In the genomic region with DNA sequence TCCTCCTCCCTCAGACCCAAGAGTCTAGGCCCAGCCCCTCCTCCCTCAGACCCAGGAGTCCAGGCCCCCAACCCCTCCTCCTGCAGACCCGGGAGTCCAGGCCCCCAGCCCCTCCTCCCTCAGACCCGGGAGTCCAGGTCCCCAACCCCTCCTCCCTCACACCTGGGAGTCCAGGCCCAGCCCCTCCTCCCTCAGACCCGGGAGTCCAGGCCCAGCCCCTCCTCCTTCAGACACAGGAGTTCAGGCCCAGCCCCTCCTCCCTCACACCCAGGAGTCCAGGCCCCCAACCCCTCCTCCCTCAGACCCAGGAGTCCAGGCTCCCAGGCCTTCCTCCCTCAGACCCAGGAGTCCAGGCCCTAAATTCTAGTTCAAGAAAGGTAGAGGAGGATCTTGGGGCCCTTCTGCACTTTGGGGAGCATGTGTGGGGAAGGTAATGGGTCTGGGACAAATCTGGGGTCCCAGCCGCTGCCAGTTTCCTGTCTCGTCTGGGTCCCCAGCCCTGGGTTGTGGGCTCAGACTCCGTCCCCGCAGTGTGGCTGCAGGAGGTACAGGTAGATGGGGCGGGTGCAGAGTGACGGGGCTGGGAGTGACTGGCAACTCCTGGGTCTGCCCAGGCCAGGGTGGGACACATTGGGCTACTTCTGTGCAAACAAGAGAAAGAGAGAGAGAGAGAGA, we compare ENCODE assay signal across 2 cellular contexts.
TF ChIP-seq lines count a peak whose summit lies in the region.

No MANE protein-coding gene starts in this region.

TF ChIP-seq in SK-N-SH, 30 proteins besides CTCF, POLR2A, EP300 and RAD21:
- TF ChIP-seq FOXM1 (IDR thresholded peaks at IDR 0.05; ENCODE audit: low read depth) (no peak), YY1 (IDR thresholded peaks at IDR 0.05; ENCODE audit: low read depth) (no peak), GABPA (IDR thresholded peaks at IDR 0.05; ENCODE audit: low read depth) (no peak), ELF1 (IDR thresholded peaks at IDR 0.05) (no peak), SIN3A (IDR thresholded peaks at IDR 0.05; ENCODE audit: borderline replicate concordance, low read depth, low read length) (no peak), RCOR1 (IDR thresholded peaks at IDR 0.05; ENCODE audit: low read length) (no peak), GATA2 (CRISPR knock-in tag; IDR thresholded peaks at IDR 0.05) (no peak), RFX5 (IDR thresholded peaks at IDR 0.05; ENCODE audit: low read length) (no peak), JUND (IDR thresholded peaks at IDR 0.05) (no peak), MXI1 (IDR thresholded peaks at IDR 0.05; ENCODE audit: low read depth, low read length) (no peak), NFIC (IDR thresholded peaks at IDR 0.05; ENCODE audit: borderline replicate concordance) (no peak), NRF1 (IDR thresholded peaks at IDR 0.05; ENCODE audit: low read depth, low read length) (no peak)
- TF ChIP-seq, protein P1, sequence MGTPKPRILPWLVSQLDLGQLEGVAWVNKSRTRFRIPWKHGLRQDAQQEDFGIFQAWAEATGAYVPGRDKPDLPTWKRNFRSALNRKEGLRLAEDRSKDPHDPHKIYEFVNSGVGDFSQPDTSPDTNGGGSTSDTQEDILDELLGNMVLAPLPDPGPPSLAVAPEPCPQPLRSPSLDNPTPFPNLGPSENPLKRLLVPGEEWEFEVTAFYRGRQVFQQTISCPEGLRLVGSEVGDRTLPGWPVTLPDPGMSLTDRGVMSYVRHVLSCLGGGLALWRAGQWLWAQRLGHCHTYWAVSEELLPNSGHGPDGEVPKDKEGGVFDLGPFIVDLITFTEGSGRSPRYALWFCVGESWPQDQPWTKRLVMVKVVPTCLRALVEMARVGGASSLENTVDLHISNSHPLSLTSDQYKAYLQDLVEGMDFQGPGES (IDR thresholded peaks at IDR 0.05; ENCODE audit: low read depth, low read length): no peak
- TF ChIP-seq, protein P2, sequence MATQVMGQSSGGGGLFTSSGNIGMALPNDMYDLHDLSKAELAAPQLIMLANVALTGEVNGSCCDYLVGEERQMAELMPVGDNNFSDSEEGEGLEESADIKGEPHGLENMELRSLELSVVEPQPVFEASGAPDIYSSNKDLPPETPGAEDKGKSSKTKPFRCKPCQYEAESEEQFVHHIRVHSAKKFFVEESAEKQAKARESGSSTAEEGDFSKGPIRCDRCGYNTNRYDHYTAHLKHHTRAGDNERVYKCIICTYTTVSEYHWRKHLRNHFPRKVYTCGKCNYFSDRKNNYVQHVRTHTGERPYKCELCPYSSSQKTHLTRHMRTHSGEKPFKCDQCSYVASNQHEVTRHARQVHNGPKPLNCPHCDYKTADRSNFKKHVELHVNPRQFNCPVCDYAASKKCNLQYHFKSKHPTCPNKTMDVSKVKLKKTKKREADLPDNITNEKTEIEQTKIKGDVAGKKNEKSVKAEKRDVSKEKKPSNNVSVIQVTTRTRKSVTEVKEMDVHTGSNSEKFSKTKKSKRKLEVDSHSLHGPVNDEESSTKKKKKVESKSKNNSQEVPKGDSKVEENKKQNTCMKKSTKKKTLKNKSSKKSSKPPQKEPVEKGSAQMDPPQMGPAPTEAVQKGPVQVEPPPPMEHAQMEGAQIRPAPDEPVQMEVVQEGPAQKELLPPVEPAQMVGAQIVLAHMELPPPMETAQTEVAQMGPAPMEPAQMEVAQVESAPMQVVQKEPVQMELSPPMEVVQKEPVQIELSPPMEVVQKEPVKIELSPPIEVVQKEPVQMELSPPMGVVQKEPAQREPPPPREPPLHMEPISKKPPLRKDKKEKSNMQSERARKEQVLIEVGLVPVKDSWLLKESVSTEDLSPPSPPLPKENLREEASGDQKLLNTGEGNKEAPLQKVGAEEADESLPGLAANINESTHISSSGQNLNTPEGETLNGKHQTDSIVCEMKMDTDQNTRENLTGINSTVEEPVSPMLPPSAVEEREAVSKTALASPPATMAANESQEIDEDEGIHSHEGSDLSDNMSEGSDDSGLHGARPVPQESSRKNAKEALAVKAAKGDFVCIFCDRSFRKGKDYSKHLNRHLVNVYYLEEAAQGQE (IDR thresholded peaks at IDR 0.05; ENCODE audit: low read depth, low read length): no peak

TF ChIP-seq in SK-N-SH treated with all-trans-retinoic acid at 6 μM for 48 hours, 23 proteins besides CTCF, POLR2A, EP300 and RAD21:
- TF ChIP-seq ZNF8 (CRISPR knock-in tag; IDR thresholded peaks at IDR 0.05): no peak
- TF ChIP-seq CSDC2 (CRISPR knock-in tag; IDR thresholded peaks at IDR 0.05): no peak
- TF ChIP-seq ZNF565 (CRISPR knock-in tag; conservative IDR thresholded peaks at IDR 0.05; ENCODE audit: low read depth): no peak
- TF ChIP-seq ESRRG (CRISPR knock-in tag; IDR thresholded peaks at IDR 0.05): no peak
- no peak for TF ChIP-seq TCF4 (CRISPR knock-in tag; IDR thresholded peaks at IDR 0.05; ENCODE audit: borderline replicate concordance)
- TF ChIP-seq, protein P3, sequence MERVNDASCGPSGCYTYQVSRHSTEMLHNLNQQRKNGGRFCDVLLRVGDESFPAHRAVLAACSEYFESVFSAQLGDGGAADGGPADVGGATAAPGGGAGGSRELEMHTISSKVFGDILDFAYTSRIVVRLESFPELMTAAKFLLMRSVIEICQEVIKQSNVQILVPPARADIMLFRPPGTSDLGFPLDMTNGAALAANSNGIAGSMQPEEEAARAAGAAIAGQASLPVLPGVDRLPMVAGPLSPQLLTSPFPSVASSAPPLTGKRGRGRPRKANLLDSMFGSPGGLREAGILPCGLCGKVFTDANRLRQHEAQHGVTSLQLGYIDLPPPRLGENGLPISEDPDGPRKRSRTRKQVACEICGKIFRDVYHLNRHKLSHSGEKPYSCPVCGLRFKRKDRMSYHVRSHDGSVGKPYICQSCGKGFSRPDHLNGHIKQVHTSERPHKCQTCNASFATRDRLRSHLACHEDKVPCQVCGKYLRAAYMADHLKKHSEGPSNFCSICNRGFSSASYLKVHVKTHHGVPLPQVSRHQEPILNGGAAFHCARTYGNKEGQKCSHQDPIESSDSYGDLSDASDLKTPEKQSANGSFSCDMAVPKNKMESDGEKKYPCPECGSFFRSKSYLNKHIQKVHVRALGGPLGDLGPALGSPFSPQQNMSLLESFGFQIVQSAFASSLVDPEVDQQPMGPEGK (CRISPR knock-in tag; IDR thresholded peaks at IDR 0.05; ENCODE audit: borderline replicate concordance): no peak
- no peak for TF ChIP-seq ISL1 (CRISPR knock-in tag; IDR thresholded peaks at IDR 0.05)
